22 cellular contexts compared by ENCODE assay signal in the genomic region with DNA sequence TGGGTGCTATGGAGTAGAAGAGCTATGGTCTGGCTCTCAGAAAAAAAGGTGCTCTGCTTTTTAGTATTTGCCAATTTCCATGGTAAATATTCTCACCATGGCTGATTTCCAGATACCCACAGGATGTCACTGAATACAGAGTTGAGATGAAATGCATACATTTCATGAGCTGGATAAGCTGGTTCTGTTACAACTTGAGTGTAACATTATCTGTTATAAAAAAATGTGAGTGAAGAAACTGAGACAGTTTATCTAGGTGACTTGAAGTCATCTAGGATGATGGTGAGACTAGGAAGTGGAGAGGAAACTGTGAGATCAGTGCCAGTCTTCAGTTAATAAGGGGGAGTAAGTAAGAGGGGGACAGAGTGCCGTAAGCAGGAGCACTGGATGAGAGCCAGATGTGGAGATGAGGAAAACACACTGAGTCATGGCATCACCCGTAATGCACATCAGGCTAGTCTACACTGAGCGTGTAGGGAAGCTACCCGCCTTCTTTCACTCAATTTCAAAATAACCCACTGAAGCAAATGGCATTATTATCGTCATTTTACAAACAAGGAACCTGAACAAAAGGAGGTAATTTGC. TPM values are rescaled to one million over a fixed set of nuclear protein-coding genes. Genes with fewer than 3 reads are reported as not detected.
A peak's percentile ranks its signal among the peaks of the same experiment; 100 is the strongest.
DNase-seq lines count a peak whose midpoint lies in the region; ATAC-seq, FAIRE-seq and TF ChIP-seq lines count a peak whose summit lies in the region.
"Had no signal": no experiment of that assay in that cellular context is flagged by ENCODE, and none has a peak within 500 bp of the region (broad histone marks: within the 10 kb centered on the region; RNA-seq: fewer than 3 reads in every experiment).

No MANE protein-coding gene starts in this region.

- H3K4me2 ChIP-seq in Loucy (ENCODE audit: low read depth, low read length, poor library complexity, severe bottlenecking) (no peak overlapping the region), trophoblast cell (ENCODE audit: low read length) (no peak overlapping the region)
- H3K4me2 ChIP-seq: GM23338, KMS-11, PC-9 had no signal

- no peak overlapping the region for H2BK12ac ChIP-seq in trophoblast cell (ENCODE audit: low read length)

- H4K20me1 ChIP-seq in Loucy (ENCODE audit: insufficient read depth, low read length, poor library complexity, severe bottlenecking) = no peaks in the 10 kb centered on the region

- H3K79me1 ChIP-seq in trophoblast cell (ENCODE audit: low read length) = no peaks in the 10 kb centered on the region

- no peak overlapping the region for H4K12ac ChIP-seq in trophoblast cell (ENCODE audit: low read depth, low read length)

- H3K79me2 ChIP-seq in Loucy (ENCODE audit: insufficient read depth, low read length) = no peaks in the 10 kb centered on the region
- H3K79me2 ChIP-seq in trophoblast cell (ENCODE audit: control insufficient read depth, insufficient read depth, low read length, poor library complexity) = no peaks in the 10 kb centered on the region
- H3K79me2 ChIP-seq: parathyroid adenoma had no signal

- H3K4me3 ChIP-seq in Loucy (ENCODE audit: low read length, poor library complexity, severe bottlenecking) (no peak overlapping the region), trophoblast cell (ENCODE audit: low read depth, low read length) (no peak overlapping the region)
- H3K4me3 ChIP-seq: coronary artery, GM23338, PC-9, sigmoid colon, thyroid gland had no signal

- H3K9me3 ChIP-seq in Loucy (ENCODE audit: insufficient read depth, low read depth, low read length) (no peaks in the 10 kb centered on the region), trophoblast cell (ENCODE audit: insufficient read depth, low read depth, low read length) (no peaks in the 10 kb centered on the region)
- H3K9me3 ChIP-seq: BE2C, sigmoid colon, thyroid gland had no signal

- no peak overlapping the region for H2BK120ac ChIP-seq in trophoblast cell (ENCODE audit: insufficient read depth, low read length, poor library complexity)

- H3K9ac ChIP-seq in Loucy (ENCODE audit: low read depth, low read length, poor library complexity, severe bottlenecking) (no peak overlapping the region), trophoblast cell (ENCODE audit: low read length) (no peak overlapping the region)
- H3K9ac ChIP-seq: KMS-11, parathyroid adenoma had no signal

- DNase-seq in EH (ENCODE audit: low read depth) (peak; percentile 30), dermis microvascular lymphatic vessel endothelial cell (ENCODE audit: low read depth in 2 of 2) (peak; percentile 35 to 76), trophoblast cell (peak; percentile 8 to 85), NCI-H526 treated with DMSO at 0.1 percent for 48 hours (lab: John Stamatoyannopoulos, UW) (no peak), HTR-8/SVneo (ENCODE audit: insufficient read length, low spot score) (no peak)
- DNase-seq: activated CD8-positive, alpha-beta T cell treated with anti-CD3 and anti-CD28 coated beads for 36 hours; activated T-cell treated with anti-CD3 and anti-CD28 coated beads, Interleukin-2, amount 50 U/mL, for 1 hour; BE2C; NCI-H1105 treated with DMSO at 0.1 percent for 48 hours; NCI-H2107; sigmoid colon; stimulated activated CD4-positive, alpha-beta T cell treated with anti-CD3 and anti-CD28 coated beads, Interleukin-1b, Interleukin-23, amount 100 ng/mL, for 48 hours; stimulated activated naive CD4-positive, alpha-beta T cell; thyroid gland had no signal

- no peaks in the 10 kb centered on the region for H3F3A ChIP-seq in Loucy (ENCODE audit: low read depth)

- TF ChIP-seq CTCF in Loucy (conservative IDR thresholded peaks at IDR 0.05; ENCODE audit: low read length) = no peak

- no peaks in the 10 kb centered on the region for H3K9me2 ChIP-seq in Loucy (replicated peaks; ENCODE audit: low read depth, low read length)

- H3K27ac ChIP-seq in trophoblast cell (ENCODE audit: low read depth, low read length) = no peak overlapping the region
- H3K27ac ChIP-seq: coronary artery, KMS-11, parathyroid adenoma, PC-9, sigmoid colon, thyroid gland had no signal

- no peak overlapping the region for H2BK5ac ChIP-seq in trophoblast cell (ENCODE audit: low read depth, low read length, poor library complexity)

- no peak overlapping the region for H3K23ac ChIP-seq in trophoblast cell (ENCODE audit: low read length)

- H2AFZ ChIP-seq in Loucy (ENCODE audit: low read length) (peak overlapping the region; percentile 17; the same call in 1 of the 2 replicates), trophoblast cell (ENCODE audit: insufficient read depth, low read length, poor library complexity) (no peak overlapping the region)
- H2AFZ ChIP-seq: GM23338, parathyroid adenoma, PC-9 had no signal

- H3K18ac ChIP-seq in trophoblast cell (ENCODE audit: low read length) = no peak overlapping the region

- no peak for ATAC-seq in HG03457 (IDR thresholded peaks at IDR 0.05; ENCODE audit: unreplicated experiment)
- ATAC-seq: activated CD8-positive, alpha-beta T cell treated with anti-CD3 and anti-CD28 coated beads for 36 hours; GM23338; natural killer cell treated with Interleukin-12 subunit alpha and Interleukin-12 subunit beta and Interleukin-15 and Interleukin-18, amount 100 ng/mL, for 72 hours had no signal

- no CpG with 5 or more reads among the region's 5 CpGs for WGBS in trophoblast cell (ENCODE audit: extremely low coverage, insufficient coverage, insufficient read length)

- no peak for FAIRE-seq in HTR-8/SVneo (lab: Jason Lieb, UNC)

- no peak overlapping the region for H3K14ac ChIP-seq in trophoblast cell (ENCODE audit: low read length)

- no peak overlapping the region for H4K8ac ChIP-seq in trophoblast cell (ENCODE audit: low read depth, low read length)

- H4K91ac ChIP-seq in trophoblast cell (ENCODE audit: low read depth, low read length) = no peak overlapping the region

- H3K27me3 ChIP-seq in Loucy (ENCODE audit: insufficient read depth, low read length, poor library complexity, severe bottlenecking) (peaks cover 11% of the 10 kb centered on the region), trophoblast cell (ENCODE audit: insufficient read depth, low read length) (peaks cover 3% of the 10 kb centered on the region)
- H3K27me3 ChIP-seq: thyroid gland had no signal

- H3K4me1 ChIP-seq in Loucy (ENCODE audit: insufficient read depth, low read length, poor library complexity, severe bottlenecking) = peaks cover 4% of the 10 kb centered on the region
- peaks cover 0 to 3% of the 10 kb centered on the region in 2 experiments for H3K4me1 ChIP-seq in trophoblast cell (ENCODE audit: control insufficient read depth in 1 of 2, insufficient read depth in 2 of 2, low read length in 2 of 2)
- H3K4me1 ChIP-seq: BE2C, parathyroid adenoma had no signal

- no peaks in the 10 kb centered on the region for H3K36me3 ChIP-seq in Loucy (ENCODE audit: insufficient read depth, low read length)
- H3K36me3 ChIP-seq in trophoblast cell (ENCODE audit: control insufficient read depth in 1 of 2, insufficient read depth in 2 of 2, low read length in 2 of 2) = no peaks in the 10 kb centered on the region
- H3K36me3 ChIP-seq: BE2C, sigmoid colon, thyroid gland had no signal

- H2AK5ac ChIP-seq in trophoblast cell (ENCODE audit: low read length) = no peak overlapping the region

- no peak overlapping the region for H3K4ac ChIP-seq in trophoblast cell (ENCODE audit: low read depth, low read length)

RNA-seq across cellular contexts. Expression of a gene that starts 5.0 kb away (rescaled TPM):
- 9.2 and 19.7 TPM in 2 replicates for total RNA-seq in dermis microvascular lymphatic vessel endothelial cell
- polyA plus RNA-seq in trophoblast cell (2013) = 1.0 and 1.3 TPM in 2 replicates

RNA-seq across cellular contexts. Expression of a gene that starts 45.0 kb away (rescaled TPM):
- total RNA-seq in dermis microvascular lymphatic vessel endothelial cell = 20.3 and 20.7 TPM in 2 replicates
- 10.4 and 10.8 TPM in 2 replicates for polyA plus RNA-seq in trophoblast cell (2013)

Comparison
In these comparisons a context has a peak if more than half of its experiments do, and no peak if none do; other contexts are left out.
1. DNase-seq: peak in EH (single experiment), dermis microvascular lymphatic vessel endothelial cell (2 of 2) and trophoblast cell (2 of 2); none in NCI-H526 treated with DMSO at 0.1 percent for 48 hours (single experiment) and HTR-8/SVneo (single experiment).